In genomic region chr11:64876226-64876750, GRCh38 we compare ENCODE assay signal across 8 cellular contexts. TPM values are rescaled to one million over a fixed set of nuclear protein-coding genes. Genes with fewer than 3 reads are reported as not detected.
DNase-seq lines count a peak whose midpoint lies in the region; ATAC-seq and TF ChIP-seq lines count a peak whose summit lies in the region.

No MANE protein-coding gene starts in this region.

- no peak for TF ChIP-seq POLR2A in adrenal gland (IDR thresholded peaks at IDR 0.05)
- TF ChIP-seq POLR2A in right lobe of liver (IDR thresholded peaks at IDR 0.05) = no peak

- 51 to 67% (median 54%) methylated on average over 10 to 12 of the region's 12 CpGs for WGBS in adrenal gland, 4 donors
- WGBS in right lobe of liver (ENCODE audit: insufficient coverage, low coverage, low lambda C conversion rate, missing lambda C conversion rate) = 28% methylated on average over 3 of the region's 12 CpGs

- intact Hi-C loops in activated CD4-positive, alpha-beta T cell treated with anti-CD3 and anti-CD28 coated beads, Interleukin-2, amount 10 ng/mL, durations not matched to agents 24 days and 14 days (cut with micrococcal nuclease) = no loop called here
- intact Hi-C loops in adrenal gland (cut with DNase I) = no loop called here
- intact Hi-C loops in right lobe of liver (cut with DNase I) = no loop called here

- H3K9me3 Mint-ChIP-seq in activated CD4-positive, alpha-beta T cell treated with anti-CD3 and anti-CD28 coated beads, Interleukin-2, amount 10 ng/mL, durations not matched to agents 24 days and 14 days = no peaks in the 10 kb centered on the region

- no peak for TF ChIP-seq CTCF in adrenal gland (IDR thresholded peaks at IDR 0.05)
- no peak for TF ChIP-seq CTCF in right lobe of liver (IDR thresholded peaks at IDR 0.05)

- DNase-seq in activated CD4-positive, alpha-beta T cell treated with anti-CD3 and anti-CD28 coated beads, Interleukin-2, amount 10 ng/mL, durations not matched to agents 24 days and 14 days = peak; percentile 80
- no peak for DNase-seq in activated CD4-positive, alpha-beta T cell treated with anti-CD3 and anti-CD28 coated beads, Interleukin-2, amount 50 U/mL, for 4 hours
- DNase-seq in adrenal gland (no peak), right lobe of liver (peak in 1 of 3 donors; percentile 57), substantia nigra (lab: John Stamatoyannopoulos, UW) (peak in 29 of 49 donors; percentile 21 to 74 (median 47)), NCI-H1092 (lab: John Stamatoyannopoulos, UW) (no peak), NAMALWA (ENCODE audit: low spot score) (no peak), retina (no peak)

- H3K9me3 ChIP-seq in adrenal gland (replicated peaks in 1 of 3) = no peaks in the 10 kb centered on the region
- no peaks in the 10 kb centered on the region for H3K9me3 ChIP-seq in right lobe of liver

- peak overlapping the region in 1 of 4 donors; percentile 93 for H3K4me3 ChIP-seq in adrenal gland
- peak overlapping the region in 2 of 3 donors; percentile 77 to 87 for H3K4me3 ChIP-seq in right lobe of liver

- no peaks in the 10 kb centered on the region for H3K27me3 Mint-ChIP-seq in activated CD4-positive, alpha-beta T cell treated with anti-CD3 and anti-CD28 coated beads, Interleukin-2, amount 10 ng/mL, durations not matched to agents 24 days and 14 days

- H3K36me3 Mint-ChIP-seq in activated CD4-positive, alpha-beta T cell treated with anti-CD3 and anti-CD28 coated beads, Interleukin-2, amount 10 ng/mL, durations not matched to agents 24 days and 14 days (ENCODE audit: low read depth) = peaks cover 52% of the 10 kb centered on the region

- H3K27me3 ChIP-seq in adrenal gland (no peaks in the 10 kb centered on the region), right lobe of liver (no peaks in the 10 kb centered on the region)

- peaks cover 75% of the 10 kb centered on the region for H3K4me1 Mint-ChIP-seq in activated CD4-positive, alpha-beta T cell treated with anti-CD3 and anti-CD28 coated beads, Interleukin-2, amount 10 ng/mL, durations not matched to agents 24 days and 14 days

- ATAC-seq in right lobe of liver = no peak

- H3K36me3 ChIP-seq in adrenal gland (replicated peaks in 1 of 2) = peaks cover 0 to 27% of the 10 kb centered on the region in 2 donors
- H3K36me3 ChIP-seq in right lobe of liver = no peaks in the 10 kb centered on the region

- H3K4me3 Mint-ChIP-seq in activated CD4-positive, alpha-beta T cell treated with anti-CD3 and anti-CD28 coated beads, Interleukin-2, amount 10 ng/mL, durations not matched to agents 24 days and 14 days = peak overlapping the region; percentile 100

- peak overlapping the region; percentile 86 for H3K27ac Mint-ChIP-seq in activated CD4-positive, alpha-beta T cell treated with anti-CD3 and anti-CD28 coated beads, Interleukin-2, amount 10 ng/mL, durations not matched to agents 24 days and 14 days

- H3K27ac ChIP-seq in adrenal gland (peak overlapping the region; percentile 1 to 88 (median 62)), right lobe of liver (peak overlapping the region in 2 of 3 donors; percentile 8 to 39), substantia nigra (ENCODE audit: low read depth, low read length, poor library complexity, severe bottlenecking) (peak overlapping the region; percentile 94)

- H3K4me1 ChIP-seq in adrenal gland (replicated peaks in 1 of 2) = peaks cover 24 to 56% of the 10 kb centered on the region in 2 donors
- H3K4me1 ChIP-seq in right lobe of liver = peaks cover 3 to 62% (median 30%) of the 10 kb centered on the region in 4 donors

RNA-seq across cellular contexts. Expression of gene EHD1, which starts 2.1 kb away (rescaled TPM):
- 93.0 and 101 TPM in 2 replicates for total RNA-seq in activated CD4-positive, alpha-beta T cell treated with anti-CD3 and anti-CD28 coated beads, Interleukin-2, amount 10 ng/mL, durations not matched to agents 24 days and 14 days
- 100 to 1,000 TPM in 1 of 8 donors, 10 to 100 TPM in 7; 38.5 to 107 (median 57.1) TPM for total RNA-seq in adrenal gland
- polyA plus RNA-seq in adrenal gland = 10 to 100 TPM; 14.3 to 50.4 (median 20.0) TPM
- 10 to 100 TPM; 18.8 to 36.1 (median 26.3) TPM for total RNA-seq in right lobe of liver

RNA-seq across cellular contexts. Expression of gene CDC42BPG, which starts 31.8 kb away (rescaled TPM):
- 0.05 TPM in 2 replicates for total RNA-seq in activated CD4-positive, alpha-beta T cell treated with anti-CD3 and anti-CD28 coated beads, Interleukin-2, amount 10 ng/mL, durations not matched to agents 24 days and 14 days
- 10 to 100 TPM in 2 of 8 donors, 1 to 10 TPM in 6; 4.9 to 12.9 (median 9.1) TPM for total RNA-seq in adrenal gland
- 1 to 10 TPM; 3.3 to 7.4 (median 4.9) TPM for polyA plus RNA-seq in adrenal gland
- total RNA-seq in right lobe of liver = 1 to 10 TPM in 1 of 6 experiments, under 1 TPM in 5; 0.63 to 1.1 (median 0.99) TPM

RNA-seq across cellular contexts. Expression of gene ATG2A, which starts 40.7 kb away (rescaled TPM):
- total RNA-seq in activated CD4-positive, alpha-beta T cell treated with anti-CD3 and anti-CD28 coated beads, Interleukin-2, amount 10 ng/mL, durations not matched to agents 24 days and 14 days = 22.5 and 23.1 TPM in 2 replicates
- 10 to 100 TPM; 27.2 to 43.5 (median 34.3) TPM for total RNA-seq in adrenal gland
- polyA plus RNA-seq in adrenal gland = 10 to 100 TPM in 2 of 3 donors, 1 to 10 TPM in 1; 3.6 to 43.3 (median 32.4) TPM
- 10 to 100 TPM; 26.4 to 42.9 (median 32.2) TPM for total RNA-seq in right lobe of liver

RNA-seq across cellular contexts. Expression of gene PPP2R5B, which starts 48.2 kb away (rescaled TPM):
- total RNA-seq in activated CD4-positive, alpha-beta T cell treated with anti-CD3 and anti-CD28 coated beads, Interleukin-2, amount 10 ng/mL, durations not matched to agents 24 days and 14 days = 11.4 and 16.7 TPM in 2 replicates
- total RNA-seq in adrenal gland (10 to 100 TPM; 11.4 to 26.6 (median 21.2) TPM), right lobe of liver (10 to 100 TPM in 1 of 6 experiments, 1 to 10 TPM in 5; 6.8 to 12.6 (median 8.9) TPM)
- 10 to 100 TPM; 10.7 to 51.3 (median 25.6) TPM for polyA plus RNA-seq in adrenal gland

RNA-seq across cellular contexts. Expression of gene GPHA2, which starts 59.4 kb away (rescaled TPM):
- total RNA-seq in activated CD4-positive, alpha-beta T cell treated with anti-CD3 and anti-CD28 coated beads, Interleukin-2, amount 10 ng/mL, durations not matched to agents 24 days and 14 days = not detected in 2 replicates
- total RNA-seq in adrenal gland (not detected), right lobe of liver (under 1 TPM in 1 of 6 experiments, not detected in 5; 0.46 TPM)
- polyA plus RNA-seq in adrenal gland = under 1 TPM in 1 of 3 donors, not detected in 2; 0.67 TPM

Comparison
In these comparisons a context has a peak if more than half of its experiments do, and no peak if none do; other contexts are left out.
1. DNase-seq: peak in activated CD4-positive, alpha-beta T cell treated with anti-CD3 and anti-CD28 coated beads, Interleukin-2, amount 10 ng/mL, durations not matched to agents 24 days and 14 days (single experiment) and substantia nigra (29 of 49); none in activated CD4-positive, alpha-beta T cell treated with anti-CD3 and anti-CD28 coated beads, Interleukin-2, amount 50 U/mL, for 4 hours (0 of 2), adrenal gland (0 of 7), NCI-H1092 (single experiment), NAMALWA (single experiment) and retina (single experiment).
2. H3K27ac ChIP-seq: peak in every context shown above with its lines; median percentile 94 in substantia nigra; 62 in adrenal gland; 24 in right lobe of liver.